ENCODE assay signal across 21 cellular contexts in the genomic region with DNA sequence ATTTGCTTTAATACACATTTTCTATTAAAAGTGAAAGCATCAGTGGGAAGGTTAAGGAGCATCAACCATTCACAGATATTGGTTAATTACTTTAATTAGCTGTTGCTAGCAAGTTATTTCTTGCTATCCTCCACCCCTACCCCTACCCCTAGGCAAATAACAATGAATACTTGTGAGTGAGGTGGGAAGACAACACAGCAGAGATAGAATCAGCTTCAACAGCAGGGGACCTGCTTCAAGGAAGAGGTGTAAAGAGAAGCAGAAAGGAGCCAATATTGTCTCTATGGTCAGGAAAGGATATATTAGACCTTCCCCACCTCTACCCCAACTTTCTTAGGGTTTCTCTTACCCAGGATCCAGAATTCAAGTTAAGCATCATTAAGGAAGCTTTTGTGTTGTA.
DNase-seq lines count a peak whose midpoint lies in the region; ATAC-seq, FAIRE-seq and TF ChIP-seq lines count a peak whose summit lies in the region.
"Had no signal": no experiment of that assay in that cellular context is flagged by ENCODE, and none has a peak within 500 bp of the region (broad histone marks: within the 10 kb centered on the region; RNA-seq: fewer than 3 reads in every experiment).

No MANE protein-coding gene starts in this region.

- H3K9me3 ChIP-seq in endodermal cell (ENCODE audit: control insufficient read depth, low read length): peaks cover 22% of the 10 kb centered on the region
- H3K9me3 ChIP-seq: HAP-1 had no signal

- H3K27ac ChIP-seq in endodermal cell (ENCODE audit: low read depth, low read length) (no peak overlapping the region), mesendoderm (ENCODE audit: low read depth, low read length) (no peak overlapping the region)

- H3K9me3 Mint-ChIP-seq in endodermal cell: peaks cover 22% of the 10 kb centered on the region
- H3K9me3 Mint-ChIP-seq: HFFc6 had no signal

- H3K9ac ChIP-seq in endodermal cell (ENCODE audit: extremely low read depth, low read length, poor library complexity, severe bottlenecking): no peak overlapping the region
- H3K9ac ChIP-seq in mesendoderm (ENCODE audit: low read length): no peak overlapping the region

- no peak for TF ChIP-seq CTCF in endodermal cell (conservative IDR thresholded peaks at IDR 0.05)

- H3K27me3 ChIP-seq in endodermal cell (ENCODE audit: control insufficient read depth, insufficient read depth, low read length, poor library complexity, severe bottlenecking) (peaks cover 10% of the 10 kb centered on the region), mesendoderm (ENCODE audit: insufficient read depth, low read length, poor library complexity) (no peaks in the 10 kb centered on the region)

- no peak overlapping the region for H3K56ac ChIP-seq in mesendoderm (ENCODE audit: low read length)

- peaks cover 31% of the 10 kb centered on the region for H3K27me3 Mint-ChIP-seq in endodermal cell (ENCODE audit: insufficient read depth)
- H3K27me3 Mint-ChIP-seq: CD4-positive, alpha-beta memory T cell had no signal

- H3K27ac Mint-ChIP-seq in endodermal cell: no peak overlapping the region
- H3K27ac Mint-ChIP-seq: CD4-positive, alpha-beta memory T cell; HFFc6 had no signal

- H3K4ac ChIP-seq in mesendoderm (ENCODE audit: low read depth, low read length): no peak overlapping the region

- H2BK120ac ChIP-seq in mesendoderm (ENCODE audit: low read depth, low read length): no peak overlapping the region

- no peak overlapping the region for H2AK5ac ChIP-seq in mesendoderm (ENCODE audit: low read length)

- H3K18ac ChIP-seq in mesendoderm (ENCODE audit: low read length): no peak overlapping the region

- DNase-seq in H54 (ENCODE audit: insufficient read length, low spot score) (no peak), NCI-H69 (lab: John Stamatoyannopoulos, UW) (peak; percentile 0), endodermal cell (peak; percentile 67), mesendoderm (peak; percentile 94), foreskin melanocyte (no peak)
- DNase-seq in activated CD4-positive, alpha-beta T cell treated with anti-CD3 and anti-CD28 coated beads, Interleukin-2, amount 50 U/mL, for 1 hour: no peak
- DNase-seq: C1 segment of cervical spinal cord; Calu3; CD4-positive, alpha-beta memory T cell; COR-L47; DMS53; DMS79 treated with DMSO at 0.1 percent for 48 hours; GF-D8; HFFc6 had no signal

- H3K4me1 ChIP-seq in endodermal cell (ENCODE audit: control insufficient read depth, insufficient read depth, low read length) (no peaks in the 10 kb centered on the region), mesendoderm (ENCODE audit: control insufficient read depth, low read depth, low read length) (peaks cover 5% of the 10 kb centered on the region)
- H3K4me1 ChIP-seq: HAP-1 had no signal

- no peak overlapping the region for H2BK5ac ChIP-seq in mesendoderm (ENCODE audit: low read length)

- ATAC-seq in GM18858 (IDR thresholded peaks at IDR 0.05; ENCODE audit: unreplicated experiment): no peak
- no peak for ATAC-seq in GM19452 (IDR thresholded peaks at IDR 0.05; ENCODE audit: unreplicated experiment)

- peak overlapping the region; percentile 47 for H3K4me3 ChIP-seq in endodermal cell (ENCODE audit: low read length)
- no peak overlapping the region for H3K4me3 ChIP-seq in mesendoderm (ENCODE audit: low read length)
- H3K4me3 ChIP-seq: HAP-1 had no signal

- peaks cover 24% of the 10 kb centered on the region for H3K4me1 Mint-ChIP-seq in endodermal cell

- H3K79me1 ChIP-seq in mesendoderm (ENCODE audit: low read length): no peaks in the 10 kb centered on the region

- H4K8ac ChIP-seq in mesendoderm (ENCODE audit: low read depth, low read length): no peak overlapping the region

- H3K4me2 ChIP-seq in mesendoderm (ENCODE audit: low read length): no peak overlapping the region

- no peaks in the 10 kb centered on the region for H3K79me2 ChIP-seq in mesendoderm (ENCODE audit: control insufficient read depth, insufficient read depth, low read length)

- peaks cover 42% of the 10 kb centered on the region for H3K36me3 Mint-ChIP-seq in endodermal cell (ENCODE audit: low read depth)

- H3K23ac ChIP-seq in mesendoderm (ENCODE audit: low read length): no peak overlapping the region

- no peak overlapping the region for H3K4me3 Mint-ChIP-seq in endodermal cell
- H3K4me3 Mint-ChIP-seq: CD4-positive, alpha-beta memory T cell; HFFc6 had no signal

- no peak for TF ChIP-seq POLR2A in H54 (IDR thresholded peaks at IDR 0.05; ENCODE audit: low read depth, low read length)

- peak; percentile 23 for FAIRE-seq in H54 (lab: Jason Lieb, UNC)
- FAIRE-seq: GM12891, GM18507, GM19239, H1 had no signal

- no peak overlapping the region for H2BK15ac ChIP-seq in mesendoderm (replicated peaks; ENCODE audit: low read depth)

- no peak overlapping the region for H4K5ac ChIP-seq in mesendoderm (ENCODE audit: low read length)

- H3K36me3 ChIP-seq in endodermal cell (ENCODE audit: control insufficient read depth, insufficient read depth, low read length): peaks cover 22% of the 10 kb centered on the region
- no peaks in the 10 kb centered on the region for H3K36me3 ChIP-seq in mesendoderm (ENCODE audit: control insufficient read depth, insufficient read depth, low read length)
- H3K36me3 ChIP-seq: HAP-1 had no signal

Comparison
In these comparisons a context has a peak if more than half of its experiments do, and no peak if none do; other contexts are left out.
1. DNase-seq: peak in NCI-H69 (single experiment), endodermal cell (single experiment) and mesendoderm (single experiment); none in H54 (single experiment), activated CD4-positive, alpha-beta T cell treated with anti-CD3 and anti-CD28 coated beads, Interleukin-2, amount 50 U/mL, for 1 hour (single experiment) and foreskin melanocyte (single experiment).